ENCODE assay signal across 1 cellular context in genomic region chr1:1748686-1749321, GRCh38.
TF ChIP-seq lines count a peak whose summit lies in the region.

No MANE protein-coding gene starts in this region.

TF ChIP-seq in HepG2, 621 proteins besides CTCF, POLR2A, EP300 and RAD21 (continued from another document and continues in another):
- no peak for TF ChIP-seq MTERF4 (CRISPR knock-in tag; IDR thresholded peaks at IDR 0.05)
- TF ChIP-seq ELF4 (CRISPR knock-in tag; IDR thresholded peaks at IDR 0.05; ENCODE audit: borderline replicate concordance) = peak; percentile 30; the same call in 1 of the 2 replicates
- TF ChIP-seq MAFG (CRISPR knock-in tag; IDR thresholded peaks at IDR 0.05) = no peak
- TF ChIP-seq NFE2L1 (CRISPR knock-in tag; IDR thresholded peaks at IDR 0.05; ENCODE audit: borderline replicate concordance) = no peak
- 0 out of 2 replicates have a peak, but pooled peaks have one; percentile 28 for TF ChIP-seq SNAPC2 (CRISPR knock-in tag; IDR thresholded peaks at IDR 0.05)
- peak; percentile 51; the same call in 1 of the 2 replicates for TF ChIP-seq BORCS8-MEF2B (CRISPR knock-in tag; IDR thresholded peaks at IDR 0.05)
- no peak for TF ChIP-seq PRDM15 (CRISPR knock-in tag; IDR thresholded peaks at IDR 0.05)
- no peak for TF ChIP-seq SNRNP70 (IDR thresholded peaks at IDR 0.05; ENCODE audit: low read depth, low read length)
- TF ChIP-seq NR2F6 (IDR thresholded peaks at IDR 0.05) = no peak
- peak; percentile 47; the same call in 1 of the 2 replicates for TF ChIP-seq NR2F6 (CRISPR knock-in tag; IDR thresholded peaks at IDR 0.05)
- no peak for TF ChIP-seq HBP1 (CRISPR knock-in tag; IDR thresholded peaks at IDR 0.05; ENCODE audit: low read depth)
- TF ChIP-seq TRAFD1 (CRISPR knock-in tag; IDR thresholded peaks at IDR 0.05; ENCODE audit: borderline replicate concordance) = no peak
- no peak for TF ChIP-seq NR2F2 (IDR thresholded peaks at IDR 0.05; ENCODE audit: borderline replicate concordance, low read depth)
- TF ChIP-seq HMGA1 (CRISPR knock-in tag; conservative IDR thresholded peaks at IDR 0.05) = no peak
- no peak for TF ChIP-seq SOX6 (IDR thresholded peaks at IDR 0.05)
- no peak for TF ChIP-seq SOX6 (CRISPR knock-in tag; IDR thresholded peaks at IDR 0.05)
- no peak for TF ChIP-seq ZNF550 (CRISPR knock-in tag; IDR thresholded peaks at IDR 0.05; ENCODE audit: borderline replicate concordance)
- TF ChIP-seq MAX (IDR thresholded peaks at IDR 0.05) = no peak
- TF ChIP-seq TGIF2 (CRISPR knock-in tag; IDR thresholded peaks at IDR 0.05) = no peak
- no peak for TF ChIP-seq ZNF205 (CRISPR knock-in tag; IDR thresholded peaks at IDR 0.05)
- TF ChIP-seq KLF16 (CRISPR knock-in tag; IDR thresholded peaks at IDR 0.05) = no peak
- no peak for TF ChIP-seq SALL2 (CRISPR knock-in tag; IDR thresholded peaks at IDR 0.05)
- TF ChIP-seq ZNF292 (CRISPR knock-in tag; IDR thresholded peaks at IDR 0.05; ENCODE audit: borderline replicate concordance, low read depth) = no peak
- TF ChIP-seq ZGPAT (CRISPR knock-in tag; IDR thresholded peaks at IDR 0.05) = peak; percentile 54; the same call in 1 of the 2 replicates
- 0 out of 2 replicates have a peak, but pooled peaks have one; percentile 26 for TF ChIP-seq MTA1 (CRISPR knock-in tag; IDR thresholded peaks at IDR 0.05; ENCODE audit: borderline replicate concordance)
- TF ChIP-seq SOX13 (IDR thresholded peaks at IDR 0.05) = no peak
- TF ChIP-seq SOX13 (CRISPR knock-in tag; conservative IDR thresholded peaks at IDR 0.05 in 1 of 2, IDR thresholded peaks at IDR 0.05 in 1 of 2) = no peak
- TF ChIP-seq SRSF4 (IDR thresholded peaks at IDR 0.05; ENCODE audit: low read depth, low read length, poor library complexity, severe bottlenecking) = no peak
- no peak for TF ChIP-seq ZFP36L1 (CRISPR knock-in tag; IDR thresholded peaks at IDR 0.05)
- no peak for TF ChIP-seq BRD4 (CRISPR knock-in tag; IDR thresholded peaks at IDR 0.05)
- TF ChIP-seq ZC3H13 (CRISPR knock-in tag; IDR thresholded peaks at IDR 0.05) = no peak
- no peak for TF ChIP-seq PHF21A (CRISPR knock-in tag; IDR thresholded peaks at IDR 0.05)
- TF ChIP-seq TEAD3 (CRISPR knock-in tag; optimal IDR thresholded peaks at IDR 0.05; ENCODE audit: borderline replicate concordance) = no peak
- no peak for TF ChIP-seq ZNF878 (CRISPR knock-in tag; IDR thresholded peaks at IDR 0.05)
- TF ChIP-seq FOXK1 (CRISPR knock-in tag; IDR thresholded peaks at IDR 0.05; ENCODE audit: borderline replicate concordance, low read depth) = no peak
- TF ChIP-seq ZNF180 (CRISPR knock-in tag; IDR thresholded peaks at IDR 0.05; ENCODE audit: borderline replicate concordance, low read depth) = no peak
- TF ChIP-seq FOXM1 (CRISPR knock-in tag; IDR thresholded peaks at IDR 0.05) = no peak
- TF ChIP-seq IRX3 (CRISPR knock-in tag; IDR thresholded peaks at IDR 0.05; ENCODE audit: borderline replicate concordance, low read depth) = no peak
- no peak for TF ChIP-seq ZNF460 (CRISPR knock-in tag; IDR thresholded peaks at IDR 0.05; ENCODE audit: borderline replicate concordance)
- no peak for TF ChIP-seq ZNF746 (CRISPR knock-in tag; IDR thresholded peaks at IDR 0.05)
- TF ChIP-seq ZFP82 (CRISPR knock-in tag; IDR thresholded peaks at IDR 0.05; ENCODE audit: borderline replicate concordance) = no peak
- TF ChIP-seq ELF1 (CRISPR knock-in tag; IDR thresholded peaks at IDR 0.05) = peak; percentile 92
- no peak for TF ChIP-seq ZNF253 (CRISPR knock-in tag; IDR thresholded peaks at IDR 0.05; ENCODE audit: borderline replicate concordance)
- no peak for TF ChIP-seq XBP1 (CRISPR knock-in tag; IDR thresholded peaks at IDR 0.05)
- TF ChIP-seq HOXA9 (CRISPR knock-in tag; IDR thresholded peaks at IDR 0.05; ENCODE audit: borderline replicate concordance) = no peak
- no peak for TF ChIP-seq SAFB2 (CRISPR knock-in tag; IDR thresholded peaks at IDR 0.05; ENCODE audit: borderline replicate concordance, low read depth)
- no peak for TF ChIP-seq PHB2 (IDR thresholded peaks at IDR 0.05; ENCODE audit: partially characterized antibody)
- no peak for TF ChIP-seq ZBTB34 (CRISPR knock-in tag; IDR thresholded peaks at IDR 0.05)
- no peak for TF ChIP-seq ZNF615 (CRISPR knock-in tag; IDR thresholded peaks at IDR 0.05; ENCODE audit: borderline replicate concordance)
- TF ChIP-seq REL (CRISPR knock-in tag; conservative IDR thresholded peaks at IDR 0.05) = no peak
- TF ChIP-seq MAFF (IDR thresholded peaks at IDR 0.05; ENCODE audit: low read depth, low read length) = no peak
- TF ChIP-seq ZNF318 (CRISPR knock-in tag; IDR thresholded peaks at IDR 0.05) = no peak
